In the genomic region with DNA sequence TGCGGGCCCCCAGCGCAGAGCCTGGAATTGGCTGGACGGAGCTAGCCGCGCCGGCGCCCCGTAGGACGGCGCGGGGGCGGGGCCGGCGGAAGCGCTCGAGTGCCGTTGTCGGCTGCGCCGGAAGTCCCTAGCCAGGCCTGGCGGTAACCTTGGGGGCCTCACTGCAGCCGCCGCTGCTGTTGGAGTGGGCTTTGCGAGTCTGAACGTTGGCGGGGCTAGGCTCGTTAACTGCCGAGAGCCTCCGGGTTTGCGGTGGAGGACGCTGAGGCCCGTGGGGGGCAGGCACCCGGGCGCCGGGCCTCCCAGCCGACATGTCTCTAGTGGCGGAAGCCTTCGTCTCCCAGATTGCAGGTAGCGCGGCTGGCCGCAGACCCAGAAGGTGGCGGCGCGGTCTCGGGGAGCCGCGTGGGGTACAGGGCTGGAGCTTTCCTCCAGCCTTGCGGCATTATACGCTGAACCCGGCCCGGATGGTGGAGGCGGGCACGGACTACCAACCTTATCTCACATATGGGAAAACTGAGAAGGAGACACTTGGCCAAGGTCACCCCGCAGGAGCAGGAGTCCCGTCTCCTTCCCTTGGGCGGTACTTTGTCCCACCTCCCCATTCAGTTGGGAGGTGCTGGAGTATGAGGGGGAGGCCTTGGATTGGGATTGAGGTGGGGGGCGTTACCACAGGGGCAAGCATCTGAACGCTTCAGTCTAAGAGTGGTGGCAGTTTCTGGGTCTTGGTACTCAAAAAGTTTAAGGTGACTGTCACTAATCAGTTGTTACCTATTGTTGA, we compare ENCODE assay signal across 1 cellular context.
A peak's percentile ranks its signal among the peaks of the same experiment; 100 is the strongest.
TF ChIP-seq lines count a peak whose summit lies in the region.

A gene (plus strand): TSS at position 124 of the 781 bp plus-strand sequence. CDS start 188 bp downstream, at position 312.

TF ChIP-seq in K562, 482 proteins besides CTCF, POLR2A, EP300 and RAD21 (continued from another document and continues in another):
- TF ChIP-seq, protein P1, sequence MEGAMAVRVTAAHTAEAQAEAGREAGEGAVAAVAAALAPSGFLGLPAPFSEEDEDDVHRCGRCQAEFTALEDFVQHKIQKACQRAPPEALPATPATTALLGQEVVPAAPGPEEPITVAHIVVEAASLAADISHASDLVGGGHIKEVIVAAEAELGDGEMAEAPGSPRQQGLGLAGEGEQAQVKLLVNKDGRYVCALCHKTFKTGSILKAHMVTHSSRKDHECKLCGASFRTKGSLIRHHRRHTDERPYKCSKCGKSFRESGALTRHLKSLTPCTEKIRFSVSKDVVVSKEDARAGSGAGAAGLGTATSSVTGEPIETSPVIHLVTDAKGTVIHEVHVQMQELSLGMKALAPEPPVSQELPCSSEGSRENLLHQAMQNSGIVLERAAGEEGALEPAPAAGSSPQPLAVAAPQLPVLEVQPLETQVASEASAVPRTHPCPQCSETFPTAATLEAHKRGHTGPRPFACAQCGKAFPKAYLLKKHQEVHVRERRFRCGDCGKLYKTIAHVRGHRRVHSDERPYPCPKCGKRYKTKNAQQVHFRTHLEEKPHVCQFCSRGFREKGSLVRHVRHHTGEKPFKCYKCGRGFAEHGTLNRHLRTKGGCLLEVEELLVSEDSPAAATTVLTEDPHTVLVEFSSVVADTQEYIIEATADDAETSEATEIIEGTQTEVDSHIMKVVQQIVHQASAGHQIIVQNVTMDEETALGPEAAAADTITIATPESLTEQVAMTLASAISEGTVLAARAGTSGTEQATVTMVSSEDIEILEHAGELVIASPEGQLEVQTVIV (CRISPR knock-in tag; IDR thresholded peaks at IDR 0.05; ENCODE audit: borderline replicate concordance), result no peak
- TF ChIP-seq, protein P2, sequence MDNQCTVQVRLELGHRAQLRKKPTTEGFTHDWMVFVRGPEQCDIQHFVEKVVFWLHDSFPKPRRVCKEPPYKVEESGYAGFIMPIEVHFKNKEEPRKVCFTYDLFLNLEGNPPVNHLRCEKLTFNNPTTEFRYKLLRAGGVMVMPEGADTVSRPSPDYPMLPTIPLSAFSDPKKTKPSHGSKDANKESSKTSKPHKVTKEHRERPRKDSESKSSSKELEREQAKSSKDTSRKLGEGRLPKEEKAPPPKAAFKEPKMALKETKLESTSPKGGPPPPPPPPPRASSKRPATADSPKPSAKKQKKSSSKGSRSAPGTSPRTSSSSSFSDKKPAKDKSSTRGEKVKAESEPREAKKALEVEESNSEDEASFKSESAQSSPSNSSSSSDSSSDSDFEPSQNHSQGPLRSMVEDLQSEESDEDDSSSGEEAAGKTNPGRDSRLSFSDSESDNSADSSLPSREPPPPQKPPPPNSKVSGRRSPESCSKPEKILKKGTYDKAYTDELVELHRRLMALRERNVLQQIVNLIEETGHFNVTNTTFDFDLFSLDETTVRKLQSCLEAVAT (IDR thresholded peaks at IDR 0.05), result peak in 1 of 2 experiments; percentile 55; a peak in 1 of 4 replicates
- TF ChIP-seq ZFP36 (IDR thresholded peaks at IDR 0.05; ENCODE audit: low read depth, low read length, partially characterized antibody) (no peak), ZFP30 (CRISPR knock-in tag; IDR thresholded peaks at IDR 0.05; ENCODE audit: borderline replicate concordance) (no peak), BRF1 (IDR thresholded peaks at IDR 0.05; ENCODE audit: borderline replicate concordance, extremely low read depth, insufficient read length) (no peak), ZBTB1 (CRISPR knock-in tag; IDR thresholded peaks at IDR 0.05; ENCODE audit: borderline replicate concordance, low read depth) (peak; percentile 67; the same call in 1 of the 2 replicates), ZNF445 (CRISPR knock-in tag; IDR thresholded peaks at IDR 0.05; ENCODE audit: low read depth) (no peak), SNIP1 (IDR thresholded peaks at IDR 0.05; ENCODE audit: low read depth) (no peak), TAL1 (IDR thresholded peaks at IDR 0.05) (no peak), U2AF1 (optimal IDR thresholded peaks at IDR 0.05; ENCODE audit: low read depth, low read length) (peak; percentile 85), RFX7 (CRISPR knock-in tag; IDR thresholded peaks at IDR 0.05) (0 out of 2 replicates have a peak, but pooled peaks have one; percentile 14), ZKSCAN8 (CRISPR knock-in tag; IDR thresholded peaks at IDR 0.05) (no peak; the same call in 1 of the 2 replicates), KLF1 (tag; IDR thresholded peaks at IDR 0.05) (peak; percentile 68), ATF1 (CRISPR knock-in tag; IDR thresholded peaks at IDR 0.05) (no peak), ATF1 (tag; IDR thresholded peaks at IDR 0.05) (peak; percentile 94), ARID2 (IDR thresholded peaks at IDR 0.05) (0 out of 2 replicates have a peak, but pooled peaks have one; percentile 12), HDGF (IDR thresholded peaks at IDR 0.05) (no peak), ZNF124 (CRISPR knock-in tag; IDR thresholded peaks at IDR 0.05) (no peak), GTF2E2 (tag; IDR thresholded peaks at IDR 0.05) (peak; percentile 80), RBBP5 (IDR thresholded peaks at IDR 0.05; ENCODE audit: borderline replicate concordance, insufficient read depth, low read length, poor library complexity, severe bottlenecking) (peak; percentile 97), SOX6 (IDR thresholded peaks at IDR 0.05) (peak; percentile 50; the same call in 1 of the 2 replicates), ZNF316 (IDR thresholded peaks at IDR 0.05) (peak; percentile 26; the same call in 1 of the 2 replicates), FOXA3 (CRISPR knock-in tag; conservative IDR thresholded peaks at IDR 0.05 in 1 of 2, IDR thresholded peaks at IDR 0.05 in 1 of 2) (peak in 1 of 2 experiments; percentile 83; a peak in 2 of 4 replicates), TEAD1 (CRISPR knock-in tag; IDR thresholded peaks at IDR 0.05) (peak in 1 of 2 experiments; percentile 91; a peak in 2 of 4 replicates), EGR1 (conservative IDR thresholded peaks at IDR 0.05) (peak; percentile 91), KLF6 (CRISPR knock-in tag; IDR thresholded peaks at IDR 0.05; ENCODE audit: borderline replicate concordance) (peak; percentile 18; the same call in 1 of the 2 replicates), HEY1 (CRISPR knock-in tag; IDR thresholded peaks at IDR 0.05; ENCODE audit: borderline replicate concordance) (no peak), LEF1 (IDR thresholded peaks at IDR 0.05) (no peak), BHLHE40 (IDR thresholded peaks at IDR 0.05; ENCODE audit: low read length) (0 out of 2 replicates have a peak, but pooled peaks have one; percentile 7), MCM5 (IDR thresholded peaks at IDR 0.05; ENCODE audit: low read depth) (no peak), NBN (IDR thresholded peaks at IDR 0.05; ENCODE audit: low read depth) (peak; percentile 69), SIRT6 (IDR thresholded peaks at IDR 0.05; ENCODE audit: low read depth, low read length) (no peak), CCNT2 (IDR thresholded peaks at IDR 0.05; ENCODE audit: borderline replicate concordance, extremely low read depth, insufficient read length, low read depth, low read length) (peak; percentile 83), CC2D1A (IDR thresholded peaks at IDR 0.05) (peak; percentile 17; the same call in 1 of the 2 replicates), ZNF384 (IDR thresholded peaks at IDR 0.05; ENCODE audit: low read depth, low read length) (no peak)
- TF ChIP-seq, protein P3, sequence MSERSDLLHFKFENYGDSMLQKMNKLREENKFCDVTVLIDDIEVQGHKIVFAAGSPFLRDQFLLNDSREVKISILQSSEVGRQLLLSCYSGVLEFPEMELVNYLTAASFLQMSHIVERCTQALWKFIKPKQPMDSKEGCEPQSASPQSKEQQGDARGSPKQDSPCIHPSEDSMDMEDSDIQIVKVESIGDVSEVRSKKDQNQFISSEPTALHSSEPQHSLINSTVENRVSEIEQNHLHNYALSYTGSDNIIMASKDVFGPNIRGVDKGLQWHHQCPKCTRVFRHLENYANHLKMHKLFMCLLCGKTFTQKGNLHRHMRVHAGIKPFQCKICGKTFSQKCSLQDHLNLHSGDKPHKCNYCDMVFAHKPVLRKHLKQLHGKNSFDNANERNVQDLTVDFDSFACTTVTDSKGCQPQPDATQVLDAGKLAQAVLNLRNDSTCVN (CRISPR knock-in tag; IDR thresholded peaks at IDR 0.05), result no peak
- TF ChIP-seq, protein P4, sequence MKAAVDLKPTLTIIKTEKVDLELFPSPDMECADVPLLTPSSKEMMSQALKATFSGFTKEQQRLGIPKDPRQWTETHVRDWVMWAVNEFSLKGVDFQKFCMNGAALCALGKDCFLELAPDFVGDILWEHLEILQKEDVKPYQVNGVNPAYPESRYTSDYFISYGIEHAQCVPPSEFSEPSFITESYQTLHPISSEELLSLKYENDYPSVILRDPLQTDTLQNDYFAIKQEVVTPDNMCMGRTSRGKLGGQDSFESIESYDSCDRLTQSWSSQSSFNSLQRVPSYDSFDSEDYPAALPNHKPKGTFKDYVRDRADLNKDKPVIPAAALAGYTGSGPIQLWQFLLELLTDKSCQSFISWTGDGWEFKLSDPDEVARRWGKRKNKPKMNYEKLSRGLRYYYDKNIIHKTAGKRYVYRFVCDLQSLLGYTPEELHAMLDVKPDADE (conservative IDR thresholded peaks at IDR 0.05; ENCODE audit: control insufficient read depth, low read depth, low read length), result peak; percentile 60; the same call in 1 of the 2 replicates
- TF ChIP-seq, protein P5, sequence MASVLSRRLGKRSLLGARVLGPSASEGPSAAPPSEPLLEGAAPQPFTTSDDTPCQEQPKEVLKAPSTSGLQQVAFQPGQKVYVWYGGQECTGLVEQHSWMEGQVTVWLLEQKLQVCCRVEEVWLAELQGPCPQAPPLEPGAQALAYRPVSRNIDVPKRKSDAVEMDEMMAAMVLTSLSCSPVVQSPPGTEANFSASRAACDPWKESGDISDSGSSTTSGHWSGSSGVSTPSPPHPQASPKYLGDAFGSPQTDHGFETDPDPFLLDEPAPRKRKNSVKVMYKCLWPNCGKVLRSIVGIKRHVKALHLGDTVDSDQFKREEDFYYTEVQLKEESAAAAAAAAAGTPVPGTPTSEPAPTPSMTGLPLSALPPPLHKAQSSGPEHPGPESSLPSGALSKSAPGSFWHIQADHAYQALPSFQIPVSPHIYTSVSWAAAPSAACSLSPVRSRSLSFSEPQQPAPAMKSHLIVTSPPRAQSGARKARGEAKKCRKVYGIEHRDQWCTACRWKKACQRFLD (CRISPR knock-in tag; IDR thresholded peaks at IDR 0.05), result peak; percentile 66; the same call in 1 of the 2 replicates
- TF ChIP-seq, protein P6, sequence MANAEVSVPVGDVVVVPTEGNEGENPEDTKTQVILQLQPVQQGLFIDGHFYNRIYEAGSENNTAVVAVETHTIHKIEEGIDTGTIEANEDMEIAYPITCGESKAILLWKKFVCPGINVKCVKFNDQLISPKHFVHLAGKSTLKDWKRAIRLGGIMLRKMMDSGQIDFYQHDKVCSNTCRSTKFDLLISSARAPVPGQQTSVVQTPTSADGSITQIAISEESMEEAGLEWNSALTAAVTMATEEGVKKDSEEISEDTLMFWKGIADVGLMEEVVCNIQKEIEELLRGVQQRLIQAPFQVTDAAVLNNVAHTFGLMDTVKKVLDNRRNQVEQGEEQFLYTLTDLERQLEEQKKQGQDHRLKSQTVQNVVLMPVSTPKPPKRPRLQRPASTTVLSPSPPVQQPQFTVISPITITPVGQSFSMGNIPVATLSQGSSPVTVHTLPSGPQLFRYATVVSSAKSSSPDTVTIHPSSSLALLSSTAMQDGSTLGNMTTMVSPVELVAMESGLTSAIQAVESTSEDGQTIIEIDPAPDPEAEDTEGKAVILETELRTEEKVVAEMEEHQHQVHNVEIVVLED (CRISPR knock-in tag; IDR thresholded peaks at IDR 0.05), result peak; percentile 83
- TF ChIP-seq, protein P7, sequence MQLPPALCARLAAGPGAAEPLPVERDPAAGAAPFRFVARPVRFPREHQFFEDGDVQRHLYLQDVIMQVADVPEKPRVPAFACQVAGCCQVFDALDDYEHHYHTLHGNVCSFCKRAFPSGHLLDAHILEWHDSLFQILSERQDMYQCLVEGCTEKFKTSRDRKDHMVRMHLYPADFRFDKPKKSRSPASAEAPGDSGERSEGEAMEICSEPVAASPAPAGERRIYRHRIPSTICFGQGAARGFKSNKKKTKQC (CRISPR knock-in tag; IDR thresholded peaks at IDR 0.05), result peak; percentile 58; the same call in 1 of the 2 replicates
- TF ChIP-seq, protein P8, sequence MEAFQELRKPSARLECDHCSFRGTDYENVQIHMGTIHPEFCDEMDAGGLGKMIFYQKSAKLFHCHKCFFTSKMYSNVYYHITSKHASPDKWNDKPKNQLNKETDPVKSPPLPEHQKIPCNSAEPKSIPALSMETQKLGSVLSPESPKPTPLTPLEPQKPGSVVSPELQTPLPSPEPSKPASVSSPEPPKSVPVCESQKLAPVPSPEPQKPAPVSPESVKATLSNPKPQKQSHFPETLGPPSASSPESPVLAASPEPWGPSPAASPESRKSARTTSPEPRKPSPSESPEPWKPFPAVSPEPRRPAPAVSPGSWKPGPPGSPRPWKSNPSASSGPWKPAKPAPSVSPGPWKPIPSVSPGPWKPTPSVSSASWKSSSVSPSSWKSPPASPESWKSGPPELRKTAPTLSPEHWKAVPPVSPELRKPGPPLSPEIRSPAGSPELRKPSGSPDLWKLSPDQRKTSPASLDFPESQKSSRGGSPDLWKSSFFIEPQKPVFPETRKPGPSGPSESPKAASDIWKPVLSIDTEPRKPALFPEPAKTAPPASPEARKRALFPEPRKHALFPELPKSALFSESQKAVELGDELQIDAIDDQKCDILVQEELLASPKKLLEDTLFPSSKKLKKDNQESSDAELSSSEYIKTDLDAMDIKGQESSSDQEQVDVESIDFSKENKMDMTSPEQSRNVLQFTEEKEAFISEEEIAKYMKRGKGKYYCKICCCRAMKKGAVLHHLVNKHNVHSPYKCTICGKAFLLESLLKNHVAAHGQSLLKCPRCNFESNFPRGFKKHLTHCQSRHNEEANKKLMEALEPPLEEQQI (IDR thresholded peaks at IDR 0.05), result peak; percentile 62; the same call in 1 of the 2 replicates
- TF ChIP-seq, protein P9, sequence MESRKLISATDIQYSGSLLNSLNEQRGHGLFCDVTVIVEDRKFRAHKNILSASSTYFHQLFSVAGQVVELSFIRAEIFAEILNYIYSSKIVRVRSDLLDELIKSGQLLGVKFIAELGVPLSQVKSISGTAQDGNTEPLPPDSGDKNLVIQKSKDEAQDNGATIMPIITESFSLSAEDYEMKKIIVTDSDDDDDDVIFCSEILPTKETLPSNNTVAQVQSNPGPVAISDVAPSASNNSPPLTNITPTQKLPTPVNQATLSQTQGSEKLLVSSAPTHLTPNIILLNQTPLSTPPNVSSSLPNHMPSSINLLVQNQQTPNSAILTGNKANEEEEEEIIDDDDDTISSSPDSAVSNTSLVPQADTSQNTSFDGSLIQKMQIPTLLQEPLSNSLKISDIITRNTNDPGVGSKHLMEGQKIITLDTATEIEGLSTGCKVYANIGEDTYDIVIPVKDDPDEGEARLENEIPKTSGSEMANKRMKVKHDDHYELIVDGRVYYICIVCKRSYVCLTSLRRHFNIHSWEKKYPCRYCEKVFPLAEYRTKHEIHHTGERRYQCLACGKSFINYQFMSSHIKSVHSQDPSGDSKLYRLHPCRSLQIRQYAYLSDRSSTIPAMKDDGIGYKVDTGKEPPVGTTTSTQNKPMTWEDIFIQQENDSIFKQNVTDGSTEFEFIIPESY (CRISPR knock-in tag; IDR thresholded peaks at IDR 0.05), result peak; percentile 44; the same call in 1 of the 2 replicates
